ENCODE assay signal across 9 cellular contexts in the genomic region with DNA sequence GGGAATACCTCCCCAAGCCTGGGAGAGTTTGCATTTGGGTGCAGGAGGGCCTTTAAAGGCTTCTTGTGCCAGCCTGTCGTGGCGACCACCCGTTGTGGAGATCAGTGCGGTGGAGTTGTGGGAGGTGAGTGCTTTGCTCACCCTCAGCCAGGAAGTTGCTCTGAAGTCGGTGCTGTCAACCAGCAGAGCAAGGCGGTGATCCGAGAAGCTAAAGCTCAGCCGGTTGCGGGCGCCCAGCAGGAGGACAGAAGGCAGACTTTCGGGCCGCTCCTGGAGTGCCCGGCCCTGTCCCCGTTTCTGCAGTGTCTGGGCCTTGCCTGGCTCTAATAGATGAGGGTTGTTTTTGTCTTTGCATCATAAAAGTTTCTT. TPM values are rescaled to one million over a fixed set of nuclear protein-coding genes. Genes with fewer than 3 reads are reported as not detected.
DNase-seq lines count a peak whose midpoint lies in the region; ATAC-seq and TF ChIP-seq lines count a peak whose summit lies in the region.
"Had no signal": no experiment of that assay in that cellular context is flagged by ENCODE, and none has a peak within 500 bp of the region (broad histone marks: within the 10 kb centered on the region; RNA-seq: fewer than 3 reads in every experiment).

No MANE protein-coding gene starts in this region.

- no peaks in the 10 kb centered on the region for H3K27me3 ChIP-seq in BE2C

- whole genome bisulfite sequencing in lower leg skin, 2 donors = 2 to 3% methylated on average over 14 of the region's 14 CpGs
- 4% methylated on average over 14 of the region's 14 CpGs for WGBS in urinary bladder

- no peak overlapping the region for H3K27ac ChIP-seq in urinary bladder (ENCODE audit: low read depth)

- H3K4me3 ChIP-seq in BE2C (ENCODE audit: low read depth, low read length) (peak overlapping the region; percentile 97), astrocyte of the cerebellum (ENCODE audit: low read depth, low read length) (peak overlapping the region; percentile 62), lower leg skin (ENCODE audit: low read depth, poor library complexity, severe bottlenecking) (peak overlapping the region; percentile 25), urinary bladder (ENCODE audit: low read depth, low read length) (peak overlapping the region; percentile 97)

- TF ChIP-seq CTCF in BE2C (IDR thresholded peaks at IDR 0.05; ENCODE audit: low read depth, low read length) = no peak
- TF ChIP-seq CTCF in astrocyte of the cerebellum (IDR thresholded peaks at IDR 0.05; ENCODE audit: low read depth, low read length, missing control alignments) = no peak
- no peak for TF ChIP-seq CTCF in lower leg skin (IDR thresholded peaks at IDR 0.05)

- in situ Hi-C loops in KBM-7 (cut with MboI; ENCODE audit: low pct_unique_long_range_greater_than_20kb, low sequenced_read_pairs) (no loop called here), astrocyte of the cerebellum (cut with HindIII; ENCODE audit: low sequenced_read_pairs) (no loop called here)

- TF ChIP-seq POLR2A in lower leg skin (IDR thresholded peaks at IDR 0.05) = no peak

- no peak for DNase-seq in BE2C
- peak; percentile 37 for DNase-seq in KBM-7
- DNase-seq in astrocyte of the cerebellum (ENCODE audit: low read depth) = no peak
- DNase-seq in lower leg skin (ENCODE audit: low spot score in 2 of 2) = no peak
- no peak for DNase-seq in NCI-H524 (lab: John Stamatoyannopoulos, UW)
- no peak for DNase-seq in SW 1271 (lab: John Stamatoyannopoulos, UW)

- H3K4me1 ChIP-seq in BE2C (no peaks in the 10 kb centered on the region), urinary bladder (ENCODE audit: insufficient read depth) (peaks cover 4% of the 10 kb centered on the region)

- ATAC-seq in GM18907 (IDR thresholded peaks at IDR 0.05; ENCODE audit: unreplicated experiment) = no peak

- H3K36me3 ChIP-seq in BE2C = peaks cover 36% of the 10 kb centered on the region
- no peaks in the 10 kb centered on the region for H3K36me3 ChIP-seq in urinary bladder (ENCODE audit: insufficient read depth)

- intact Hi-C loops in lower leg skin (cut with DNase I; ENCODE audit: low total_unique reads) = no loop called here

- H3K9me3 ChIP-seq in BE2C = no peaks in the 10 kb centered on the region

RNA-seq across cellular contexts. Expression of gene UBE2I, which starts 1.4 kb away (rescaled TPM):
- 219 TPM for polyA plus RNA-seq in BE2C (2012; ENCODE audit: insufficient read depth, insufficient read length, low read depth)
- 100 to 1,000 TPM in 1 of 4 donors, 10 to 100 TPM in 3; 42.1 to 138 (median 47.4) TPM for total RNA-seq in lower leg skin
- total RNA-seq in urinary bladder = 41.9 TPM
- 84.1 TPM for polyA plus RNA-seq in urinary bladder

RNA-seq across cellular contexts. Expression of gene BAIAP3, which starts 22.6 kb away (rescaled TPM):
- 0.96 TPM for polyA plus RNA-seq in BE2C (2012; ENCODE audit: insufficient read depth, insufficient read length, low read depth)
- total RNA-seq in lower leg skin (1 to 10 TPM; 1.5 to 5.4 (median 2.4) TPM), urinary bladder (0.63 TPM)
- polyA plus RNA-seq in urinary bladder = 2.7 TPM

RNA-seq across cellular contexts. Expression of gene TSR3, which starts 40.9 kb away (rescaled TPM):
- 122 TPM for polyA plus RNA-seq in BE2C (2012; ENCODE audit: insufficient read depth, insufficient read length, low read depth)
- total RNA-seq in lower leg skin (100 to 1,000 TPM in 1 of 4 donors, 10 to 100 TPM in 3; 76.8 to 106 (median 90.5) TPM), urinary bladder (22.3 TPM)
- 62.1 TPM for polyA plus RNA-seq in urinary bladder

RNA-seq across cellular contexts. Expression of gene GNPTG, which starts 40.9 kb away (rescaled TPM):
- polyA plus RNA-seq in BE2C (2012; ENCODE audit: insufficient read depth, insufficient read length, low read depth) = 61.1 TPM
- total RNA-seq in lower leg skin = 10 to 100 TPM; 46.5 to 65.7 (median 60.0) TPM
- 28.0 TPM for total RNA-seq in urinary bladder
- 70.4 TPM for polyA plus RNA-seq in urinary bladder

RNA-seq across cellular contexts. Expression of gene TPSD1, which starts 54.9 kb away (rescaled TPM):
- not detected for polyA plus RNA-seq in BE2C (2012; ENCODE audit: insufficient read depth, insufficient read length, low read depth)
- total RNA-seq in lower leg skin = 1 to 10 TPM in 3 of 4 donors, under 1 TPM in 1; 0.93 to 7.1 (median 2.4) TPM
- total RNA-seq in urinary bladder = 1.1 TPM
- polyA plus RNA-seq in urinary bladder = 2.1 TPM
- total RNA-seq: myocyte had no signal

Comparison
In these comparisons a context has a peak if more than half of its experiments do, and no peak if none do; other contexts are left out.
1. H3K4me3 ChIP-seq: peak in every context shown above with its lines; median percentile 97 in BE2C; 97 in urinary bladder; 62 in astrocyte of the cerebellum; 25 in lower leg skin.